Comparison of ENCODE assay signal across 7 cellular contexts in genomic region chr21:7775327-7775969, GRCh38.
DNase-seq lines count a peak whose midpoint lies in the region; ATAC-seq and TF ChIP-seq lines count a peak whose summit lies in the region.
"Not testable (repeated sequence)": the region's sequence is repeated elsewhere in the genome, so short reads cannot be mapped to it uniquely, and the experiment has no call there.

No MANE protein-coding gene starts in this region.

- POLR2A ChIA-PET in HEK293T (lab: Yijun Ruan, JAX) = not testable (repeated sequence)

- not testable (repeated sequence) for H3K4me1 Mint-ChIP-seq in immature natural killer cell; stimulated activated effector memory CD8-positive, alpha-beta T cell treated with anti-CD3 and anti-CD28 coated beads, Interleukin-12 subunit alpha, Interleukin-12 subunit beta, amount 100 ng/mL, for 72 hours

- not testable (repeated sequence) for H3K36me3 Mint-ChIP-seq in immature natural killer cell
- peaks cover 11% of the 10 kb centered on the region for H3K36me3 Mint-ChIP-seq in stimulated activated effector memory CD8-positive, alpha-beta T cell treated with anti-CD3 and anti-CD28 coated beads, Interleukin-12 subunit alpha, Interleukin-12 subunit beta, amount 100 ng/mL, for 72 hours

- CTCF ChIA-PET in HEK293T (lab: Yijun Ruan, JAX) = not testable (repeated sequence)

- H3K27ac Mint-ChIP-seq in immature natural killer cell = peak overlapping the region; percentile 88 to 100 (median 92)
- peak overlapping the region; percentile 98 for H3K27ac Mint-ChIP-seq in stimulated activated effector memory CD8-positive, alpha-beta T cell treated with anti-CD3 and anti-CD28 coated beads, Interleukin-12 subunit alpha, Interleukin-12 subunit beta, amount 100 ng/mL, for 72 hours

- DNase-seq in HEK293T (ENCODE audit: extremely low spot score) = not testable (repeated sequence)
- DNase-seq in activated CD4-positive, alpha-beta T cell treated with anti-CD3 and anti-CD28 coated beads for 48 hours = peak; percentile 2
- peak; percentile 24 for DNase-seq in activated T-cell treated with anti-CD3 and anti-CD28 coated beads, Interleukin-2, amount 50 U/mL, for 1 hour
- DNase-seq in activated naive CD4-positive, alpha-beta T cell treated with Interleukin-2 at 50 U/mL for 16 hours = peak; percentile 7
- peak; percentile 36 for DNase-seq in central memory CD4-positive, alpha-beta T cell
- DNase-seq in immature natural killer cell = peak; percentile 74 to 79 (median 77)
- DNase-seq in stimulated activated effector memory CD8-positive, alpha-beta T cell treated with anti-CD3 and anti-CD28 coated beads, Interleukin-12 subunit alpha, Interleukin-12 subunit beta, amount 100 ng/mL, for 72 hours (ENCODE audit: low spot score in 2 of 2) = peak; percentile 2 to 47

- H3K9me3 Mint-ChIP-seq in immature natural killer cell; stimulated activated effector memory CD8-positive, alpha-beta T cell treated with anti-CD3 and anti-CD28 coated beads, Interleukin-12 subunit alpha, Interleukin-12 subunit beta, amount 100 ng/mL, for 72 hours: not testable (repeated sequence)

- not testable (repeated sequence) for ATAC-seq in stimulated activated effector memory CD8-positive, alpha-beta T cell treated with anti-CD3 and anti-CD28 coated beads, Interleukin-12 subunit alpha, Interleukin-12 subunit beta, amount 100 ng/mL, for 72 hours

- not testable (repeated sequence) for H3K27me3 Mint-ChIP-seq in immature natural killer cell (ENCODE audit: low read depth in 3 of 3)

- H3K4me3 Mint-ChIP-seq in immature natural killer cell = peak overlapping the region; percentile 43 to 93 (median 74)
- H3K4me3 Mint-ChIP-seq in stimulated activated effector memory CD8-positive, alpha-beta T cell treated with anti-CD3 and anti-CD28 coated beads, Interleukin-12 subunit alpha, Interleukin-12 subunit beta, amount 100 ng/mL, for 72 hours = peak overlapping the region; percentile 12

TF ChIP-seq in HEK293T, 16 proteins besides CTCF, POLR2A, EP300 and RAD21:
- TF ChIP-seq TARDBP (IDR thresholded peaks at IDR 0.05) = peak; percentile 11; the same call in 1 of the 2 replicates
